ENCODE assay signal across 1 cellular context in the genomic region with DNA sequence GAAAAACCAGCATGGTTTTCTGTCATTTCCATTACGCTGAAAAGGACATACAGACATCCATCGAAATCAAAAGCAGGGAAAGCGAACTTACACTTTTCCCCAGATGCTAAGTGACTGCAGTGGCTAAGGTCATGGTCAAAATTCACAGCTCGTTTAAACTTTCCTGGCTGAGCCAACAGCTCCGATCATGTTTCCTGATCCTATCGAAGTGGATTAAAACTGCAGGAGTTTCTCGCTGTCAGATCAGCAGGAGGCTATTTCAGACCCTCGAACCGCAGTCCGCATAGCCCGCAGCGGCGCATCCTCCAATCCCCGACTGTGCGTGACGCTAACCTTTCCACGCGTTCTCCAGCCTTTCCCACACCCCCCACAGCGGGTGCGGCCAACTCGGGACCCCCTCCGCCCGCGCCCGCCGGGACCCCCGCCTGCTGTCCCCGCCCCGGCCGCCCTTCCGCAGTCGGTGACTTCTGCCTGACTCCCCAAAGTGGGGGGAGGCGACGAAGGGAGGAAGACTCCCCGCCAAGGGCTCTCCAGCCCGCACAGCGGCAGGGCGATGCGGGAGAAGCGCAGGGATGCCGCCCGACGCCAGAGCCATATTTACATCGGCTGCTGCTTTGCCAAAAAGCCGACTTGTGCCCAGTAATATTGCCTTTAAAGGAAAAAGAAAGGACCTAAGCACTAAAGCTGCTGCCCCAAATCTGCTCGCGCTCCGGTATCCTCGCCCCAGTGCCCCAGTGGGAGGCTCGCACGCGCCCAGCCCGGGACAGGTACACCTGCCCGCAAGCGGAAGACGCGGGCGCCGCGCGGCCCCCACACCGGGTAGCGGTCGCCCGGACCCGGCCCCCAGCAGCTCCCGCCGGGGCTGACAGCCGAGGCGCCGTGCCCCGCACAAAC.
TF ChIP-seq lines count a peak whose summit lies in the region.

No MANE protein-coding gene starts in this region.

TF ChIP-seq in GM12878, 131 proteins besides CTCF, POLR2A, EP300 and RAD21 (continued from another document):
- TF ChIP-seq, protein P1, sequence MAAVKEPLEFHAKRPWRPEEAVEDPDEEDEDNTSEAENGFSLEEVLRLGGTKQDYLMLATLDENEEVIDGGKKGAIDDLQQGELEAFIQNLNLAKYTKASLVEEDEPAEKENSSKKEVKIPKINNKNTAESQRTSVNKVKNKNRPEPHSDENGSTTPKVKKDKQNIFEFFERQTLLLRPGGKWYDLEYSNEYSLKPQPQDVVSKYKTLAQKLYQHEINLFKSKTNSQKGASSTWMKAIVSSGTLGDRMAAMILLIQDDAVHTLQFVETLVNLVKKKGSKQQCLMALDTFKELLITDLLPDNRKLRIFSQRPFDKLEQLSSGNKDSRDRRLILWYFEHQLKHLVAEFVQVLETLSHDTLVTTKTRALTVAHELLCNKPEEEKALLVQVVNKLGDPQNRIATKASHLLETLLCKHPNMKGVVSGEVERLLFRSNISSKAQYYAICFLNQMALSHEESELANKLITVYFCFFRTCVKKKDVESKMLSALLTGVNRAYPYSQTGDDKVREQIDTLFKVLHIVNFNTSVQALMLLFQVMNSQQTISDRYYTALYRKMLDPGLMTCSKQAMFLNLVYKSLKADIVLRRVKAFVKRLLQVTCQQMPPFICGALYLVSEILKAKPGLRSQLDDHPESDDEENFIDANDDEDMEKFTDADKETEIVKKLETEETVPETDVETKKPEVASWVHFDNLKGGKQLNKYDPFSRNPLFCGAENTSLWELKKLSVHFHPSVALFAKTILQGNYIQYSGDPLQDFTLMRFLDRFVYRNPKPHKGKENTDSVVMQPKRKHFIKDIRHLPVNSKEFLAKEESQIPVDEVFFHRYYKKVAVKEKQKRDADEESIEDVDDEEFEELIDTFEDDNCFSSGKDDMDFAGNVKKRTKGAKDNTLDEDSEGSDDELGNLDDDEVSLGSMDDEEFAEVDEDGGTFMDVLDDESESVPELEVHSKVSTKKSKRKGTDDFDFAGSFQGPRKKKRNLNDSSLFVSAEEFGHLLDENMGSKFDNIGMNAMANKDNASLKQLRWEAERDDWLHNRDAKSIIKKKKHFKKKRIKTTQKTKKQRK (IDR thresholded peaks at IDR 0.05; ENCODE audit: low read depth, low read length): no peak
- TF ChIP-seq ZBTB33 (IDR thresholded peaks at IDR 0.05) (no peak), ELK1 (IDR thresholded peaks at IDR 0.05; ENCODE audit: low read depth, low read length) (no peak), RFX5 (IDR thresholded peaks at IDR 0.05; ENCODE audit: low read depth, low read length) (no peak), DPF2 (IDR thresholded peaks at IDR 0.05) (no peak)
- TF ChIP-seq, protein P2, sequence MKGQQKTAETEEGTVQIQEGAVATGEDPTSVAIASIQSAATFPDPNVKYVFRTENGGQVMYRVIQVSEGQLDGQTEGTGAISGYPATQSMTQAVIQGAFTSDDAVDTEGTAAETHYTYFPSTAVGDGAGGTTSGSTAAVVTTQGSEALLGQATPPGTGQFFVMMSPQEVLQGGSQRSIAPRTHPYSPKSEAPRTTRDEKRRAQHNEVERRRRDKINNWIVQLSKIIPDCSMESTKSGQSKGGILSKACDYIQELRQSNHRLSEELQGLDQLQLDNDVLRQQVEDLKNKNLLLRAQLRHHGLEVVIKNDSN (IDR thresholded peaks at IDR 0.05; ENCODE audit: borderline replicate concordance, extremely low read length, insufficient read depth, low read depth, low read length): no peak
